17 cellular contexts compared by ENCODE assay signal in the genomic region with DNA sequence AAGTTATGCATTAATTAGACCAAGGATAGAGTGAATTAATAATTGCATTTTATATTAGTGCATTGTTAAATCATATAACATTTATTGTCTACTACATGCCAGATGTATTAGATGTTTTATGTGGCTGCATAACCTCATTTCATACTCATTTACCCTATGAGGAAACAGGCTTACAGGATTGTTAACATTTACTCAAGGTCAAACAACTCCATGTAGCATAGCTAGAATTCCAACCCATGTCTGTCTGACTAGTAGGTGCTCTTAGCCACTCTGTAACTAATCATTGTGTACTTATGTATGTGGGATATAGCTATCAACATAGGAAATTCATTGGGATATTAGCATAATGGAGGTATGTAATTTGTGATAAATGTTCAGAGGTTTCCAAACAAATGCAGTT. TPM values are rescaled to one million over a fixed set of nuclear protein-coding genes. Genes with fewer than 3 reads are reported as not detected.
DNase-seq lines count a peak whose midpoint lies in the region; ATAC-seq, FAIRE-seq and TF ChIP-seq lines count a peak whose summit lies in the region.
"Had no signal": no experiment of that assay in that cellular context is flagged by ENCODE, and none has a peak within 500 bp of the region (broad histone marks: within the 10 kb centered on the region; RNA-seq: fewer than 3 reads in every experiment).

No MANE protein-coding gene starts in this region.

- DNase-seq in H54 (ENCODE audit: insufficient read length, low spot score) (no peak), choroid plexus epithelial cell (ENCODE audit: low read depth) (peak; percentile 15), left lung (no peak), kidney glomerular epithelial cell (lab: John Stamatoyannopoulos, UW) (no peak), left cardiac atrium (no peak), superior temporal gyrus (ENCODE audit: extremely low spot score) (no peak)
- DNase-seq: ACHN, GOT3, KG1, NCI-H1105 treated with DMSO at 0.1 percent for 48 hours, NCI-H1694 treated with DMSO at 0.1 percent for 48 hours, Peyer's patch had no signal

- no peaks in the 10 kb centered on the region for H3K4me1 ChIP-seq in left lung
- H3K4me1 ChIP-seq: Peyer's patch, SJSA1 had no signal

- H3K36me3 ChIP-seq in left lung = no peaks in the 10 kb centered on the region
- H3K36me3 ChIP-seq: Peyer's patch, SJSA1 had no signal

- TF ChIP-seq CTCF in choroid plexus epithelial cell (conservative IDR thresholded peaks at IDR 0.05; ENCODE audit: low read depth, low read length) = no peak
- no peak for TF ChIP-seq CTCF in left lung (IDR thresholded peaks at IDR 0.05)

- intact Hi-C loops in left lung (cut with DNase I) = no loop called here
- intact Hi-C loops in left cardiac atrium (cut with DNase I) = loop anchor here in 1 of 2 donors (10.0 kb wide), 1 partner anchor 438 kb away; no protein-coding TSS in a partner anchor

- no peaks in the 10 kb centered on the region for H3K9me3 ChIP-seq in left lung
- H3K9me3 ChIP-seq: Peyer's patch, SJSA1 had no signal

- no peaks in the 10 kb centered on the region for H3K27me3 ChIP-seq in left lung
- H3K27me3 ChIP-seq: Peyer's patch, SJSA1 had no signal

- H3K4me3 ChIP-seq in choroid plexus epithelial cell (ENCODE audit: low read depth, low read length) (no peak overlapping the region), left lung (no peak overlapping the region)
- H3K4me3 ChIP-seq: Peyer's patch, SJSA1 had no signal

- FAIRE-seq in H54 (lab: Jason Lieb, UNC) = peak; percentile 73
- FAIRE-seq: G401.6, GM19239 had no signal

- H3K27ac ChIP-seq in left lung = no peak overlapping the region
- H3K27ac ChIP-seq: Peyer's patch, SJSA1 had no signal

- ATAC-seq in left lung (peak; percentile 74), HG03457 (IDR thresholded peaks at IDR 0.05; ENCODE audit: unreplicated experiment) (no peak), left cardiac atrium (no peak)

- no peak for TF ChIP-seq POLR2A in H54 (IDR thresholded peaks at IDR 0.05; ENCODE audit: low read depth, low read length)

RNA-seq across cellular contexts. Expression of a gene that starts 46.3 kb away (rescaled TPM):
- total RNA-seq in left lung (not detected), left cardiac atrium (under 1 TPM in 1 of 2 donors, not detected in 1; 0.09 TPM)
- total RNA-seq: NCI-H460, SJSA1 had no signal
